ENCODE assay signal across 1 cellular context in the genomic region with DNA sequence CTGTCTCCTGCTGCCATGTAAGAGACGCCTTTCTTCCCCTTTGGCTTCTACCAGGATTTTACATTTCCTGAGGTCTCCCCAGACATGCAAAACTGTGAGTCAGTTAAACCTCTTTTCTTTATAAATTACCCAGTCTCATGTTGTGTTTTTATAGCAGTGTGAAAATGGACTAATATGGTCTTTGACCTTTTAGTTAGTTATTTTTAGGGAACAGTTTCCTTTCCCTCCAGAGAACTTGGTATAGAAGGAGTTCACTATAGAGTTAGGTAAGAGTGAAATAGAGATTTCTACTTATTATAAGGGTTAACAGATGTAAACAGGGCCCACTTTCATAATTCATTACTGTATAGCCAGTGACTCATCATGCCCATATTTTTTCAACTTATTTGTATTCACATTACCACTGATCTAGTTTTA.
TF ChIP-seq lines count a peak whose summit lies in the region.

No MANE protein-coding gene starts in this region.

TF ChIP-seq in GM12878, 131 proteins besides CTCF, POLR2A, EP300 and RAD21 (continued from another document):
- TF ChIP-seq, protein P1, sequence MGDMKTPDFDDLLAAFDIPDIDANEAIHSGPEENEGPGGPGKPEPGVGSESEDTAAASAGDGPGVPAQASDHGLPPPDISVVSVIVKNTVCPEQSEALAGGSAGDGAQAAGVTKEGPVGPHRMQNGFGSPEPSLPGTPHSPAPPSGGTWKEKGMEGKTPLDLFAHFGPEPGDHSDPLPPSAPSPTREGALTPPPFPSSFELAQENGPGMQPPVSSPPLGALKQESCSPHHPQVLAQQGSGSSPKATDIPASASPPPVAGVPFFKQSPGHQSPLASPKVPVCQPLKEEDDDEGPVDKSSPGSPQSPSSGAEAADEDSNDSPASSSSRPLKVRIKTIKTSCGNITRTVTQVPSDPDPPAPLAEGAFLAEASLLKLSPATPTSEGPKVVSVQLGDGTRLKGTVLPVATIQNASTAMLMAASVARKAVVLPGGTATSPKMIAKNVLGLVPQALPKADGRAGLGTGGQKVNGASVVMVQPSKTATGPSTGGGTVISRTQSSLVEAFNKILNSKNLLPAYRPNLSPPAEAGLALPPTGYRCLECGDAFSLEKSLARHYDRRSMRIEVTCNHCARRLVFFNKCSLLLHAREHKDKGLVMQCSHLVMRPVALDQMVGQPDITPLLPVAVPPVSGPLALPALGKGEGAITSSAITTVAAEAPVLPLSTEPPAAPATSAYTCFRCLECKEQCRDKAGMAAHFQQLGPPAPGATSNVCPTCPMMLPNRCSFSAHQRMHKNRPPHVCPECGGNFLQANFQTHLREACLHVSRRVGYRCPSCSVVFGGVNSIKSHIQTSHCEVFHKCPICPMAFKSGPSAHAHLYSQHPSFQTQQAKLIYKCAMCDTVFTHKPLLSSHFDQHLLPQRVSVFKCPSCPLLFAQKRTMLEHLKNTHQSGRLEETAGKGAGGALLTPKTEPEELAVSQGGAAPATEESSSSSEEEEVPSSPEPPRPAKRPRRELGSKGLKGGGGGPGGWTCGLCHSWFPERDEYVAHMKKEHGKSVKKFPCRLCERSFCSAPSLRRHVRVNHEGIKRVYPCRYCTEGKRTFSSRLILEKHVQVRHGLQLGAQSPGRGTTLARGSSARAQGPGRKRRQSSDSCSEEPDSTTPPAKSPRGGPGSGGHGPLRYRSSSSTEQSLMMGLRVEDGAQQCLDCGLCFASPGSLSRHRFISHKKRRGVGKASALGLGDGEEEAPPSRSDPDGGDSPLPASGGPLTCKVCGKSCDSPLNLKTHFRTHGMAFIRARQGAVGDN (IDR thresholded peaks at IDR 0.05), result 0 out of 2 replicates have a peak, but pooled peaks have one; percentile 41
- peak; percentile 71 for TF ChIP-seq NR2F1 (conservative IDR thresholded peaks at IDR 0.05)
TF ChIP-seq in GM12878: peak in this region for 11.
